Comparison of ENCODE assay signal across 22 cellular contexts in the genomic region with DNA sequence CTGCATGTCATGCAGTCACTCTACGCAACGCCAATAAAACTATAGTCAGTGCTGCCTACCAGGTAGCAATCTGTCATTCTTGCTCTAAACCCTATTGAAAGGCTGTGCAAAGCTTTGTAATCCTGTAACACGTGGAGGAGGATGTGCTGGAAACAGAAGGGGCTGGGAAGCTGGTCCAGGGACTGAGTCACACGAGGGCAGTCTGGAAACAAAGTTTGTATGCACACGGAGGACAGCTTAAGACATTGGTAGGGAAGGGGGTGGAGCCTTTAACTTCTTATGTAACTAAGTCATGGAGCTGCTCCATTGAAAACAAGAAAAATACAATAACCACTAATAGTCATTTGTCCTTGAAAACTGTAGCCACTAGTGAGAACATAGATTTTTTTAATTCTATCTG.
DNase-seq lines count a peak whose midpoint lies in the region; ATAC-seq and TF ChIP-seq lines count a peak whose summit lies in the region.
"Had no signal": no experiment of that assay in that cellular context is flagged by ENCODE, and none has a peak within 500 bp of the region (broad histone marks: within the 10 kb centered on the region; RNA-seq: fewer than 3 reads in every experiment).

No MANE protein-coding gene starts in this region.

- peak overlapping the region; percentile 24 for H3K27ac Mint-ChIP-seq in MCF 10A (ENCODE audit: low read depth, unreplicated experiment)

- POLR2A ChIA-PET in MCF 10A (lab: Yijun Ruan, JAX), result interaction anchor here (0.5 kb wide), 1 partner anchor 39 kb away, joined by 3 read pairs; no protein-coding TSS in a partner anchor

- H3K9me3 ChIP-seq in breast epithelium (no peaks in the 10 kb centered on the region), gastroesophageal sphincter (no peaks in the 10 kb centered on the region), aorta (ENCODE audit: control insufficient read depth, low read length) (no peaks in the 10 kb centered on the region), suprapubic skin (no peaks in the 10 kb centered on the region)
- H3K9me3 ChIP-seq: tibial nerve had no signal

- H3K27ac ChIP-seq in breast epithelium (no peak overlapping the region), gastroesophageal sphincter (no peak overlapping the region), aorta (ENCODE audit: low read depth in 1 of 2, low read length in 2 of 2) (no peak overlapping the region), suprapubic skin (no peak overlapping the region)
- H3K27ac ChIP-seq: 22Rv1 had no signal

- TF ChIP-seq POLR2A in breast epithelium (IDR thresholded peaks at IDR 0.05), result no peak
- no peak for TF ChIP-seq POLR2A in gastroesophageal sphincter (IDR thresholded peaks at IDR 0.05)
- no peak for TF ChIP-seq POLR2A in suprapubic skin (IDR thresholded peaks at IDR 0.05)

- no TSS peak for BruUV-seq in MCF 10A (replicated peaks; lab: Mats Ljungman, UMichigan)

- no peaks in the 10 kb centered on the region for H3K9me3 Mint-ChIP-seq in MCF 10A (ENCODE audit: unreplicated experiment)
- H3K9me3 Mint-ChIP-seq: WTC11 had no signal

- no peaks in the 10 kb centered on the region for H3K27me3 ChIP-seq in breast epithelium
- no peaks in the 10 kb centered on the region for H3K27me3 ChIP-seq in gastroesophageal sphincter
- no peaks in the 10 kb centered on the region for H3K27me3 ChIP-seq in aorta (ENCODE audit: control insufficient read depth in 1 of 2, insufficient read depth in 2 of 2, low read length in 1 of 2)
- H3K27me3 ChIP-seq in suprapubic skin, result no peaks in the 10 kb centered on the region
- H3K27me3 ChIP-seq: foreskin keratinocyte, tibial nerve had no signal

- H3K4me1 ChIP-seq in breast epithelium (no peaks in the 10 kb centered on the region), gastroesophageal sphincter (peaks cover 0 to 12% (median 0%) of the 10 kb centered on the region in 3 donors), aorta (ENCODE audit: control insufficient read depth in 1 of 2, insufficient read depth in 2 of 2, low read length in 2 of 2) (peaks cover 0 to 3% of the 10 kb centered on the region in 2 donors), suprapubic skin (no peaks in the 10 kb centered on the region)

- ATAC-seq in gastroesophageal sphincter, result peak; percentile 58
- ATAC-seq in aorta (ENCODE audit: low FRiP score), result peak; percentile 81
- ATAC-seq: naive thymus-derived CD4-positive, alpha-beta T cell; PC-3; WTC11 had no signal

- WGBS in gastroesophageal sphincter (ENCODE audit: low coverage in 1 of 2), 2 donors, result 46 to 62% methylated on average over 4 to 5 of the region's 5 CpGs
- WGBS in aorta, 2 donors, result 43 to 47% methylated on average over 5 of the region's 5 CpGs
- 68% methylated on average over 5 of the region's 5 CpGs for WGBS in suprapubic skin

- no peaks in the 10 kb centered on the region for H3K36me3 ChIP-seq in breast epithelium
- H3K36me3 ChIP-seq in gastroesophageal sphincter, result no peaks in the 10 kb centered on the region
- no peaks in the 10 kb centered on the region for H3K36me3 ChIP-seq in aorta (ENCODE audit: control insufficient read depth in 1 of 2, insufficient read depth in 2 of 2, low read length in 1 of 2)
- H3K36me3 ChIP-seq in suprapubic skin, result no peaks in the 10 kb centered on the region
- H3K36me3 ChIP-seq: tibial nerve had no signal

- H3K4me3 ChIP-seq in breast epithelium (no peak overlapping the region), gastroesophageal sphincter (no peak overlapping the region), aorta (ENCODE audit: low read length in 2 of 2) (no peak overlapping the region), suprapubic skin (no peak overlapping the region)
- H3K4me3 ChIP-seq: tibial nerve had no signal

- CTCF ChIA-PET in MCF 10A (lab: Yijun Ruan, JAX), result no interaction called here

- intact Hi-C loops in MCF 10A (cut with micrococcal nuclease) (no loop called here), breast epithelium (cut with DNase I; ENCODE audit: low total_unique reads) (no loop called here), aorta (cut with DNase I) (no loop called here)

- H3K4me1 Mint-ChIP-seq in MCF 10A (ENCODE audit: insufficient read depth, unreplicated experiment), result peaks cover 23% of the 10 kb centered on the region
- H3K4me1 Mint-ChIP-seq: WTC11 had no signal

- TF ChIP-seq CTCF in MCF 10A (IDR thresholded peaks at IDR 0.05; ENCODE audit: unreplicated experiment) (no peak), breast epithelium (IDR thresholded peaks at IDR 0.05) (no peak), gastroesophageal sphincter (IDR thresholded peaks at IDR 0.05) (no peak), suprapubic skin (IDR thresholded peaks at IDR 0.05) (no peak)

- no peaks in the 10 kb centered on the region for H3K36me3 Mint-ChIP-seq in MCF 10A (ENCODE audit: insufficient read depth, unreplicated experiment)

- H3K27me3 Mint-ChIP-seq in MCF 10A (ENCODE audit: insufficient read depth, unreplicated experiment), result no peaks in the 10 kb centered on the region
- H3K27me3 Mint-ChIP-seq: naive thymus-derived CD4-positive, alpha-beta T cell had no signal

- peak; percentile 43 for DNase-seq in MCF 10A (ENCODE audit: unreplicated experiment)
- DNase-seq in breast epithelium (ENCODE audit: low spot score in 2 of 2), result no peak
- DNase-seq in astrocyte of the hippocampus (ENCODE audit: low read depth, low spot score), result peak; percentile 67
- DNase-seq in aorta, result peak in 1 of 2 donors; percentile 50
- no peak for DNase-seq in NOMO-1 (lab: John Stamatoyannopoulos, UW; ENCODE audit: unreplicated experiment in 2 of 2)
- no peak for DNase-seq in suprapubic skin (ENCODE audit: low spot score in 2 of 2)
- DNase-seq in dedifferentiated amniotic fluid mesenchymal stem cell (ENCODE audit: extremely low spot score), result no peak
- DNase-seq: activated CD8-positive, alpha-beta memory T cell treated with anti-CD3 and anti-CD28 coated beads for 24 hours; amniotic stem cell; CD4-positive, alpha-beta memory T cell; DMS79 treated with DMSO at 0.1 percent for 48 hours; MM.1S; naive thymus-derived CD4-positive, alpha-beta T cell; NCI-H1930; NCI-H524; PC-3; stimulated activated CD4-positive, alpha-beta T cell treated with anti-CD3 and anti-CD28 coated beads, Interleukin-4, amount 100 ng/mL, for 24 hours had no signal

- TF ChIP-seq EP300 in gastroesophageal sphincter (IDR thresholded peaks at IDR 0.05) (no peak), suprapubic skin (IDR thresholded peaks at IDR 0.05) (no peak)

- H3K4me3 Mint-ChIP-seq in MCF 10A (ENCODE audit: unreplicated experiment), result no peak overlapping the region
- H3K4me3 Mint-ChIP-seq: CD4-positive, alpha-beta memory T cell; naive thymus-derived CD4-positive, alpha-beta T cell; WTC11 had no signal

Comparison
In these comparisons a context has a peak if more than half of its experiments do, and no peak if none do; other contexts are left out.
1. DNase-seq: peak in MCF 10A (single experiment) and astrocyte of the hippocampus (single experiment); none in breast epithelium (0 of 2), NOMO-1 (0 of 2), suprapubic skin (0 of 2) and dedifferentiated amniotic fluid mesenchymal stem cell (single experiment).